Comparison of ENCODE assay signal across 8 cellular contexts in genomic region chr10:122567056-122567660, GRCh38. TPM values are rescaled to one million over a fixed set of nuclear protein-coding genes. Genes with fewer than 3 reads are reported as not detected.
DNase-seq lines count a peak whose midpoint lies in the region; ATAC-seq and TF ChIP-seq lines count a peak whose summit lies in the region.

No MANE protein-coding gene starts in this region.

- peaks cover 50% of the 10 kb centered on the region for H3K27me3 Mint-ChIP-seq in type B pancreatic cell

- H3K27ac ChIP-seq in iPS DF 6.9 (ENCODE audit: low read length) (no peak overlapping the region), coronary artery (no peak overlapping the region)

- H3K9me3 ChIP-seq in iPS DF 6.9 (ENCODE audit: control insufficient read depth, insufficient read depth, low read length): no peaks in the 10 kb centered on the region

- H3K4me1 ChIP-seq in iPS DF 6.9 (ENCODE audit: control insufficient read depth, insufficient read depth, low read length): no peaks in the 10 kb centered on the region

- H3K4me3 Mint-ChIP-seq in type B pancreatic cell: no peak overlapping the region

- peaks cover 6% of the 10 kb centered on the region for H3K4me1 Mint-ChIP-seq in type B pancreatic cell (ENCODE audit: unreplicated experiment)

- no peak for ATAC-seq in GM19467 (IDR thresholded peaks at IDR 0.05; ENCODE audit: unreplicated experiment)

- TF ChIP-seq CTCF in type B pancreatic cell (conservative IDR thresholded peaks at IDR 0.05) (peak; percentile 65), coronary artery (IDR thresholded peaks at IDR 0.05) (no peak)

- no peaks in the 10 kb centered on the region for H3K36me3 ChIP-seq in iPS DF 6.9 (ENCODE audit: control insufficient read depth, insufficient read depth, low read length)

- H3K27ac Mint-ChIP-seq in type B pancreatic cell: no peak overlapping the region

- H3K27me3 ChIP-seq in iPS DF 6.9 (ENCODE audit: control insufficient read depth, insufficient read depth, low read length): no peaks in the 10 kb centered on the region

- no peaks in the 10 kb centered on the region for H3K9me3 Mint-ChIP-seq in type B pancreatic cell

- no CpG with 5 or more reads among the region's 5 CpGs for WGBS in iPS DF 6.9 (ENCODE audit: insufficient coverage, insufficient read length)

- DNase-seq in Daoy (ENCODE audit: low read depth) (peak; percentile 41), HK-2 (ENCODE audit: unreplicated experiment) (peak; percentile 40), iPS DF 6.9 (ENCODE audit: low read depth, low spot score) (peak; percentile 27), type B pancreatic cell (ENCODE audit: extremely low spot score, unreplicated experiment) (no peak), NCI-H2029 treated with DMSO at 0.1 percent for 48 hours (lab: John Stamatoyannopoulos, UW) (no peak), coronary artery (ENCODE audit: low spot score) (no peak)
- peak; percentile 34 for DNase-seq in activated naive CD4-positive, alpha-beta T cell treated with Interleukin-2 at 50 U/mL for 16 hours

- no peak overlapping the region for H3K4me3 ChIP-seq in iPS DF 6.9 (ENCODE audit: low read length)
- no peak overlapping the region for H3K4me3 ChIP-seq in coronary artery

- H3K36me3 Mint-ChIP-seq in type B pancreatic cell: no peaks in the 10 kb centered on the region

RNA-seq across cellular contexts. Expression of gene DMBT1, which starts 6.6 kb away (rescaled TPM):
- 0.23 and 0.30 TPM in 2 replicates for total RNA-seq in Daoy (2014; rRNA removed; shearing (Covaris generic))
- 4.1 and 6.5 TPM in 2 replicates for total RNA-seq in type B pancreatic cell (ENCODE audit: low replicate concordance)

Comparison
In these comparisons a context has a peak if more than half of its experiments do, and no peak if none do; other contexts are left out.
1. DNase-seq: peak in Daoy (single experiment), HK-2 (single experiment), activated naive CD4-positive, alpha-beta T cell treated with Interleukin-2 at 50 U/mL for 16 hours (single experiment) and iPS DF 6.9 (single experiment); none in type B pancreatic cell (single experiment), NCI-H2029 treated with DMSO at 0.1 percent for 48 hours (single experiment) and coronary artery (single experiment).